ENCODE assay signal across 8 cellular contexts in the genomic region with DNA sequence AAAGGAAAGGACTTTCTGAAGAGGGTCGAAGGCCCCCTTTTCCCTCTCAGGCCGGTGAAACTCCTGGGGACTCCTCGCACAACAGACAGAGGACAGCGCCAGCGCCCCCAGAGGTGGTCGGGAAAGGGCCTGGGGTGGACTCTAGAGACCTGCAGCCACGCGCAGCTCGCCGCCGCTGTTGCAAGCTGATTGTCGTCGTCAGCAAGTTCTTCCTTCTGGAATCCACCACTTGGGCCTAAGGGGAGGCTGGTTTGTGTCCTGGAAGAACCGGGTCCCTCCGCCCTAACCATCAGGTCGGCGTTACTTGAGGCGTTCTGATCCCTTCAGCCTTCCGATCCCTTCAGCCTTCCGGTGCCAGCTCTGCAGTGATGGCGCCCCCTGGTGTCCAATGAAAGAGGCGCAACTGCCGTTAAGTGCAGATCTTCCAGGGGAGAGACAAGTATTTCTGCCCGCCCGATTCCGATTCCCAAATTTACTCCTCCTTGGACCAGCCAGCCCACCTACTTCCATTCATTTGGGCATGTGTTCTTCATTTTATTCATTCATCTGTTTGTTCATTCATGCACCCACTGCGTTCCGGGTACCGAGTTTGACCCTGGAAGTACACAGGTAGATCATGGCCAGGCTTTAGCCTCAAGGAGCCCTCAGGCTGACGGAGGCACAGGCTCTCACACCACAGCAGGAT.
A peak's percentile ranks its signal among the peaks of the same experiment; 100 is the strongest.
DNase-seq lines count a peak whose midpoint lies in the region; ATAC-seq, FAIRE-seq and TF ChIP-seq lines count a peak whose summit lies in the region.

No MANE protein-coding gene starts in this region.

- ATAC-seq in T-cell (replicated peaks in 1 of 4), result peak; percentile 65 to 77 (median 72)
- no peak for ATAC-seq in GM19455 (IDR thresholded peaks at IDR 0.05; ENCODE audit: unreplicated experiment)

- H3K27me3 ChIP-seq in adipocyte (replicated peaks; ENCODE audit: control insufficient read depth, insufficient read depth, low read length) (peaks cover 46% of the 10 kb centered on the region), left ventricle myocardium inferior (ENCODE audit: low read depth) (peaks cover 87% of the 10 kb centered on the region), prostate gland (replicated peaks; ENCODE audit: insufficient read depth) (peaks cover 6% of the 10 kb centered on the region)

- TF ChIP-seq CTCF in GM10248 (IDR thresholded peaks at IDR 0.05; ENCODE audit: control extremely low read depth, extremely low read depth, low read depth, missing control alignments), result peak; percentile 64
- peak; percentile 90 for TF ChIP-seq CTCF in left ventricle myocardium inferior (IDR thresholded peaks at IDR 0.05; ENCODE audit: borderline replicate concordance)
- peak; percentile 65 to 84 (median 78) for TF ChIP-seq CTCF in prostate gland (IDR thresholded peaks at IDR 0.05)

- H3K36me3 ChIP-seq in adipocyte (ENCODE audit: control insufficient read depth, insufficient read depth, low read length, severe bottlenecking) (no peaks in the 10 kb centered on the region), left ventricle myocardium inferior (no peaks in the 10 kb centered on the region), prostate gland (no peaks in the 10 kb centered on the region)

- CTCF ChIA-PET in GM10248 (lab: Yijun Ruan, JAX), result interaction anchor here (0.6 to 6.6 kb wide), 30 partner anchors 8 to 1235 kb away, joined by 3 to 73 read pairs (median 4); no protein-coding TSS in a partner anchor
- CTCF ChIA-PET in T-cell (lab: Charles Lee), result interaction anchor here (0.8 to 2.1 kb wide), 9 partner anchors 17 to 395 kb away, joined by 3 to 12 read pairs (median 4); no protein-coding TSS in a partner anchor

- peak; percentile 69 for FAIRE-seq in urothelium cell line (lab: Jason Lieb, UNC)

- WGBS in prostate gland, result 7% methylated on average over 30 of the region's 30 CpGs

- peaks cover 6% of the 10 kb centered on the region for H3K9me3 ChIP-seq in adipocyte (ENCODE audit: control insufficient read depth, low read length)
- peaks cover 8% of the 10 kb centered on the region for H3K9me3 ChIP-seq in left ventricle myocardium inferior (replicated peaks)
- no peaks in the 10 kb centered on the region for H3K9me3 ChIP-seq in prostate gland

- no peak overlapping the region for H3K9ac ChIP-seq in adipocyte (ENCODE audit: low read length)

- peak overlapping the region in 2 of 3 donors; percentile 6 to 60 for H3K4me3 Mint-ChIP-seq in T-cell

- peaks cover 4 to 6% (median 5%) of the 10 kb centered on the region in 3 donors for H3K9me3 Mint-ChIP-seq in T-cell

- no peaks in the 10 kb centered on the region for H3K36me3 Mint-ChIP-seq in T-cell

- TF ChIP-seq POLR2A in prostate gland (IDR thresholded peaks at IDR 0.05), result no peak

- H3K4me3 ChIP-seq in adipocyte (ENCODE audit: low read length), result peak overlapping the region; percentile 68
- H3K4me3 ChIP-seq in left ventricle myocardium inferior, result peak overlapping the region; percentile 33
- H3K4me3 ChIP-seq in prostate gland, result no peak overlapping the region

- no peak overlapping the region for H3K27ac Mint-ChIP-seq in T-cell

- H3K4me1 ChIP-seq in adipocyte (ENCODE audit: control insufficient read depth, insufficient read depth, low read length), result peaks cover 3% of the 10 kb centered on the region
- peaks cover 6% of the 10 kb centered on the region for H3K4me1 ChIP-seq in left ventricle myocardium inferior
- no peaks in the 10 kb centered on the region for H3K4me1 ChIP-seq in prostate gland (replicated peaks)

- intact Hi-C loops in left ventricle myocardium inferior (cut with micrococcal nuclease), result no loop called here
- intact Hi-C loops in prostate gland (cut with DNase I), result loop anchor here (1.0 kb wide), 1 partner anchor 395 kb away; no protein-coding TSS in a partner anchor

- H3K27me3 Mint-ChIP-seq in T-cell, result peaks cover 56 to 62% of the 10 kb centered on the region in 2 donors

- H3K27ac ChIP-seq in left ventricle myocardium inferior (replicated peaks) (no peak overlapping the region), prostate gland (no peak overlapping the region)

- POLR2A ChIA-PET in GM10248 (lab: Yijun Ruan, JAX) (no interaction called here), T-cell (lab: Charles Lee) (interaction anchor here in 1 of 2 donors (0.6 kb wide), 1 partner anchor 909 kb away, joined by 3 read pairs; no protein-coding TSS in a partner anchor)

- peaks cover 9 to 16% (median 15%) of the 10 kb centered on the region in 3 donors for H3K4me1 Mint-ChIP-seq in T-cell

- DNase-seq in GM10248 (ENCODE audit: extremely low spot score) (peak; percentile 62), M059J (ENCODE audit: low read depth) (peak; percentile 53), T-cell (peak; percentile 11 to 75 (median 63)), adipocyte (ENCODE audit: low read depth) (peak; percentile 89), left ventricle myocardium inferior (peak; percentile 73), prostate gland (ENCODE audit: low spot score) (peak; percentile 62), urothelium cell line (ENCODE audit: low spot score) (peak; percentile 79)

Comparison
In these comparisons a context has a peak if more than half of its experiments do, and no peak if none do; other contexts are left out.
1. H3K4me3 ChIP-seq: peak in adipocyte (single experiment) and left ventricle myocardium inferior (single experiment); none in prostate gland (0 of 2).
2. Peak in every context shown above with its lines, with median percentiles within 50 percentile points of each other: DNase-seq and CTCF ChIP-seq.